Comparison of ENCODE assay signal across 22 cellular contexts in the genomic region with DNA sequence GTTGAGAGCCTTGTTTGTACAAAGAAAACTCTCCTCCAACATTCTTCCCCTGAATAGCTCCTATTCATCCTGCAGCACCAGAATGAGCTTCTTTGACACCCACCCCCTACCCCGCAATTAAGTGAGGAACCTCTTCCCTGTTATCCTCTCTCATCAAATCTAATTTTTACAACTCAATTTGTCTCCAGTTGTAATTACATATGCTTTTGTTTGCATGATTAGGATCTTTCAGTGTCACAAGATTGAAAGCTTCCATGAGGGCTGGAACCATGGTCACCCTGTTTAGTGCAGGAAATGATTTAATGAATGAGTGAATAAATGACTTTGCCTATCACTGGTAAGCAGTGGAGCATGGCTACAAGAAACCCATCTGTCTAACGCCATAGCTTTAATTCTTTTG.
DNase-seq lines count a peak whose midpoint lies in the region; ATAC-seq, FAIRE-seq and TF ChIP-seq lines count a peak whose summit lies in the region.
"Had no signal": no experiment of that assay in that cellular context is flagged by ENCODE, and none has a peak within 500 bp of the region (broad histone marks: within the 10 kb centered on the region; RNA-seq: fewer than 3 reads in every experiment).

No MANE protein-coding gene starts in this region.

- H3K4me1 ChIP-seq in GM12878 (ENCODE audit: control insufficient read depth, insufficient read depth, low read length) (no peaks in the 10 kb centered on the region), smooth muscle cell (ENCODE audit: low read depth) (peaks cover 4% of the 10 kb centered on the region), adrenal gland (replicated peaks in 1 of 2) (no peaks in the 10 kb centered on the region)
- H3K4me1 ChIP-seq: BLaER1 had no signal

- intact Hi-C loops in GM12878 (cut with micrococcal nuclease; ENCODE audit: unreplicated experiment), result no loop called here
- intact Hi-C loops in adrenal gland (cut with DNase I), result no loop called here

- no peaks in the 10 kb centered on the region for H3K79me2 ChIP-seq in GM12878 (ENCODE audit: control insufficient read depth, insufficient read depth, low read length)
- no peaks in the 10 kb centered on the region for H3K79me2 ChIP-seq in smooth muscle cell (ENCODE audit: low read depth)

- POLR2A ChIA-PET in GM12878 (lab: Charles Lee), result no interaction called here

- H4K20me1 ChIP-seq in GM12878 (ENCODE audit: control insufficient read depth, insufficient read depth), result no peaks in the 10 kb centered on the region
- H4K20me1 ChIP-seq in smooth muscle cell (ENCODE audit: low read depth), result no peaks in the 10 kb centered on the region
- H4K20me1 ChIP-seq: BLaER1 had no signal

- SMC1A ChIA-PET in GM12878 (lab: Charles Lee; ENCODE audit: uncharacterized antibody, unreplicated experiment), result no interaction called here

- H3K4me2 ChIP-seq in GM12878 (ENCODE audit: control insufficient read depth, insufficient read depth) (no peak overlapping the region), smooth muscle cell (no peak overlapping the region)
- H3K4me2 ChIP-seq: BLaER1 had no signal

- TF ChIP-seq POLR2A in GM12878 (IDR thresholded peaks at IDR 0.05; ENCODE audit: low read depth, low read length) (no peak), adrenal gland (IDR thresholded peaks at IDR 0.05) (no peak)

- H2AFZ ChIP-seq in GM12878 (ENCODE audit: control insufficient read depth, low read depth, low read length) (no peak overlapping the region), smooth muscle cell (ENCODE audit: low read depth) (no peak overlapping the region)
- H2AFZ ChIP-seq: GM23248 had no signal

- no peaks in the 10 kb centered on the region for H3F3A ChIP-seq in smooth muscle cell (ENCODE audit: low read depth)

- TF ChIP-seq CTCF in GM12878 (IDR thresholded peaks at IDR 0.05 in 2 of 3, conservative IDR thresholded peaks at IDR 0.05 in 1 of 3; ENCODE audit: control insufficient read depth in 2 of 3, extremely low read depth in 1 of 3, insufficient read depth in 1 of 3, low read depth in 3 of 3, low read length in 3 of 3) (no peak), smooth muscle cell (IDR thresholded peaks at IDR 0.05; ENCODE audit: borderline replicate concordance, insufficient read depth, poor library complexity, severe bottlenecking) (no peak), adrenal gland (IDR thresholded peaks at IDR 0.05) (no peak)

- no peak for FAIRE-seq in GM12878 (lab: Jason Lieb, UNC)
- FAIRE-seq: D721Med, GM12891, GM18507, H1 had no signal

- RAD21 ChIA-PET in GM12878 (lab: Charles Lee; ENCODE audit: unreplicated experiment), result no interaction called here

- 21% methylated on average over 2 of the region's 2 CpGs for WGBS in GM12878 (ENCODE audit: insufficient coverage, insufficient replicate concordance, low lambda C conversion rate, missing lambda C conversion rate)
- WGBS in smooth muscle cell (ENCODE audit: low lambda C conversion rate), result 88% methylated on average over 2 of the region's 2 CpGs
- WGBS in adrenal gland, 4 donors, result 71 to 83% (median 77%) methylated on average over 2 of the region's 2 CpGs

- H3K27me3 ChIP-seq in GM12878 (replicated peaks in 1 of 2; ENCODE audit: control insufficient read depth in 2 of 2, insufficient read depth in 2 of 2, low read length in 1 of 2) (0 out of 4 replicates have a peak, but pooled peaks cover 0 to 3% of the 10 kb centered on the region in 2 experiments), smooth muscle cell (ENCODE audit: low read depth) (no peaks in the 10 kb centered on the region), adrenal gland (no peaks in the 10 kb centered on the region)
- H3K27me3 ChIP-seq: BLaER1 had no signal

- H3K9ac ChIP-seq in GM12878 (ENCODE audit: control insufficient read depth, insufficient read depth, low read length), result no peak overlapping the region
- no peak overlapping the region for H3K9ac ChIP-seq in smooth muscle cell (ENCODE audit: low read depth)
- H3K9ac ChIP-seq: BLaER1, GM23248 had no signal

- H3K9me3 ChIP-seq in GM12878 (replicated peaks; ENCODE audit: control insufficient read depth, insufficient read depth, low read length) (no peaks in the 10 kb centered on the region), smooth muscle cell (replicated peaks; ENCODE audit: low read depth) (no peaks in the 10 kb centered on the region), adrenal gland (replicated peaks in 1 of 3) (no peaks in the 10 kb centered on the region)
- H3K9me3 ChIP-seq: BLaER1 had no signal

- H3K36me3 ChIP-seq in GM12878 (ENCODE audit: control insufficient read depth in 2 of 2, insufficient read depth in 2 of 2, low read length in 1 of 2), result no peaks in the 10 kb centered on the region
- no peaks in the 10 kb centered on the region for H3K36me3 ChIP-seq in smooth muscle cell (ENCODE audit: low read depth)
- H3K36me3 ChIP-seq in adrenal gland (replicated peaks in 1 of 2), result no peaks in the 10 kb centered on the region
- H3K36me3 ChIP-seq: BLaER1 had no signal

- ATAC-seq in GM18868 (IDR thresholded peaks at IDR 0.05; ENCODE audit: unreplicated experiment), result peak; percentile 31
- ATAC-seq in GM12878, result no peak
- ATAC-seq: CD8-positive, alpha-beta T cell had no signal

- no peak overlapping the region for H3K4me3 ChIP-seq in GM12878
- no peak overlapping the region for H3K4me3 ChIP-seq in smooth muscle cell
- H3K4me3 ChIP-seq in adrenal gland, result no peak overlapping the region
- H3K4me3 ChIP-seq: BLaER1, GM23248 had no signal

- in situ Hi-C loops in GM12878 (cut with MboI), result no loop called here

- TF ChIP-seq RAD21 in GM12878 (IDR thresholded peaks at IDR 0.05; ENCODE audit: insufficient read depth, low read depth, low read length), result no peak

- TF ChIP-seq EP300 in GM12878 (IDR thresholded peaks at IDR 0.05; ENCODE audit: borderline replicate concordance in 1 of 2, control insufficient read depth in 1 of 2, low read depth in 2 of 2, low read length in 2 of 2), result no peak

- H3K27ac ChIP-seq in GM12878 (ENCODE audit: control insufficient read depth, insufficient read depth) (no peak overlapping the region), smooth muscle cell (ENCODE audit: low read depth) (no peak overlapping the region), adrenal gland (no peak overlapping the region)
- H3K27ac ChIP-seq: BLaER1, C4-2B, GM23248 had no signal

- BruUV-seq in GM12878 (replicated peaks; lab: Mats Ljungman, UMichigan), result no TSS peak

- DNase-seq in SK-N-DZ (ENCODE audit: low spot score), result peak; percentile 81
- no peak for DNase-seq in GM12878 (ENCODE audit: low read depth, low spot score)
- DNase-seq in activated CD4-positive, alpha-beta T cell treated with anti-CD3 and anti-CD28 coated beads for 1 hour, result no peak
- DNase-seq in activated T-cell treated with anti-CD3 and anti-CD28 coated beads, Interleukin-2, amount 50 U/mL, for 48 hours, result no peak
- DNase-seq in smooth muscle cell (lab: John Stamatoyannopoulos, UW; ENCODE audit: unreplicated experiment), result no peak
- DNase-seq in adrenal gland, result no peak
- DNase-seq: CD4-positive, CD25-positive, alpha-beta regulatory T cell; CD8-positive, alpha-beta T cell; DMS 273 treated with DMSO at 0.1 percent for 48 hours; DMS79; EL; GDM1; GM23248; H7; HCEC 1CT had no signal

- CTCF ChIA-PET in GM12878 (lab: Yijun Ruan, JAX), result no interaction called here

TF ChIP-seq in GM12878, 131 proteins besides CTCF, POLR2A, EP300 and RAD21:
- TF ChIP-seq ZNF24 (IDR thresholded peaks at IDR 0.05), result peak; percentile 52; the same call in 1 of the 2 replicates
- no peak for TF ChIP-seq TCF12 (IDR thresholded peaks at IDR 0.05; ENCODE audit: low read depth, low read length)
